25 cellular contexts compared by ENCODE assay signal in the genomic region with DNA sequence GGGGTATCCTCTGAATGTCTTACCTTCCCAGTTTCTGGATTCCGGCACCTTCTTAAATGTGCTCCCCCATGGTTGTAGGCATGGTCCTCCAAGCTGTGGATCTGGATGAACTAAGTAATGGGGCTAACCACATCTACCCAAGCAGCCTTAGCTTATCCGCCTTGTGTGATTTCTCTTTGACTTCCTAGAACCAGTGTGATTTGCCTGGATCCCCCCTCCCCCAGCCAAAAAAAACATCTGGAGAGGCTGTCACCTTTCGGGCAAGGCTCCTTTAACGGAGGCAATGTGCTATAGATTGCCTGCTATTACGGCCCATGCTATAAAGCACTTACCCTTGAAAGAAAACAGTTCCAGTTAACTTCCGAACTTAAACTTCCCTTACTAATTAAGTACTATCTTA.
"Had no signal": no experiment of that assay in that cellular context is flagged by ENCODE, and none has a peak within 500 bp of the region (broad histone marks: within the 10 kb centered on the region; RNA-seq: fewer than 3 reads in every experiment).

No MANE protein-coding gene starts in this region.

- DNase-seq: activated CD4-positive, alpha-beta memory T cell treated with anti-CD3 and anti-CD28 coated beads, Interleukin-2, amount 10 ng/mL, durations not matched to agents 7 days and 5 days; activated CD4-positive, alpha-beta T cell treated with anti-CD3 and anti-CD28 coated beads, Interleukin-2, amount 10 ng/mL, durations not matched to agents 7 days and 5 days; activated CD4-positive, CD25-positive, alpha-beta regulatory T cell; activated naive CD4-positive, alpha-beta T cell treated with anti-CD3 and anti-CD28 coated beads, Interleukin-2, amount 50 U/mL, for 16 hours; activated T-cell treated with anti-CD3 and anti-CD28 coated beads for 4 hours; activated T-cell treated with anti-CD3 and anti-CD28 coated beads, Interleukin-2, amount 50 U/mL, for 48 hours; aorta; caudate nucleus; MG63; MV-4-11; NCI-H1092 treated with DMSO at 0.1 percent for 48 hours; NCI-H1417 treated with DMSO at 0.1 percent for 48 hours; NCI-H1694; NCI-H2029; NCI-H510A treated with DMSO at 0.1 percent for 48 hours; NCI-H69; PC-3; SHP77; T-helper 9 cell had no signal

- H3K4me3 ChIP-seq: breast epithelium, MG63, SJSA1 had no signal

- H3K27ac Mint-ChIP-seq: activated CD4-positive, alpha-beta memory T cell treated with anti-CD3 and anti-CD28 coated beads, Interleukin-2, amount 10 ng/mL, durations not matched to agents 7 days and 5 days; T-helper 1 cell treated with Interleukin-12 subunit alpha and Interleukin-12 subunit beta and Interleukin-4 antibody, amounts not matched to agents 30 μg/mL and 1 μg/mL, for 36 hours had no signal

- H3K27me3 ChIP-seq: breast epithelium, MG63, SJSA1 had no signal

- FAIRE-seq: RCC 7860, TTC549 had no signal

- H3K4me3 Mint-ChIP-seq: activated CD4-positive, alpha-beta memory T cell treated with anti-CD3 and anti-CD28 coated beads, Interleukin-2, amount 10 ng/mL, durations not matched to agents 7 days and 5 days; activated CD4-positive, alpha-beta T cell treated with anti-CD3 and anti-CD28 coated beads, Interleukin-2, amount 10 ng/mL, durations not matched to agents 7 days and 5 days; T-helper 1 cell treated with Interleukin-12 subunit alpha and Interleukin-12 subunit beta and Interleukin-4 antibody, amounts not matched to agents 30 μg/mL and 1 μg/mL, for 36 hours had no signal

- H3K9me3 Mint-ChIP-seq: activated CD4-positive, alpha-beta memory T cell treated with anti-CD3 and anti-CD28 coated beads, Interleukin-2, amount 10 ng/mL, durations not matched to agents 7 days and 5 days; activated T-helper 2 cell treated with anti-CD3 and anti-CD28 coated beads, Interferon-gamma antibody, Interleukin-2, Interleukin-4, amounts not matched to agents 10 μg/mL and 5 μg/mL and 100 μg/mL, durations not matched to agents 14 hours and 24 hours and 36 hours; T-helper 1 cell treated with Interleukin-12 subunit alpha and Interleukin-12 subunit beta and Interleukin-4 antibody, amounts not matched to agents 30 μg/mL and 1 μg/mL, for 36 hours had no signal

- H3K27ac ChIP-seq: breast epithelium, SJSA1 had no signal

- H3K27me3 Mint-ChIP-seq: activated CD4-positive, alpha-beta memory T cell treated with anti-CD3 and anti-CD28 coated beads, Interleukin-2, amount 10 ng/mL, durations not matched to agents 7 days and 5 days; activated CD4-positive, alpha-beta T cell treated with anti-CD3 and anti-CD28 coated beads, Interleukin-2, amount 10 ng/mL, durations not matched to agents 7 days and 5 days had no signal

- H3K4me1 ChIP-seq: breast epithelium, SJSA1 had no signal

- H3K9me3 ChIP-seq: breast epithelium, MG63, SJSA1 had no signal

- ATAC-seq: PC-3 had no signal

- H3K36me3 ChIP-seq: breast epithelium had no signal
